Comparison of ENCODE assay signal across 11 cellular contexts in genomic region chr3:27729748-27730611, GRCh38. TPM values are rescaled to one million over a fixed set of nuclear protein-coding genes. Genes with fewer than 3 reads are reported as not detected.
DNase-seq lines count a peak whose midpoint lies in the region; ATAC-seq and TF ChIP-seq lines count a peak whose summit lies in the region.
"Had no signal": no experiment of that assay in that cellular context is flagged by ENCODE, and none has a peak within 500 bp of the region (broad histone marks: within the 10 kb centered on the region; RNA-seq: fewer than 3 reads in every experiment).

No MANE protein-coding gene starts in this region.

- TF ChIP-seq CTCF in heart left ventricle (IDR thresholded peaks at IDR 0.05) (no peak), stomach (IDR thresholded peaks at IDR 0.05) (no peak)

- no peak overlapping the region for H2AK5ac ChIP-seq in mesenchymal stem cell (ENCODE audit: low read length, severe bottlenecking)

- H4K8ac ChIP-seq in mesenchymal stem cell (ENCODE audit: low read length): no peak overlapping the region

- 1 to 2% (median 2%) methylated on average over 37 to 41 of the region's 41 CpGs for WGBS in heart left ventricle, 4 donors
- 2 to 4% (median 2%) methylated on average over 36 to 41 of the region's 41 CpGs for WGBS in stomach, 5 donors
- under 1% methylated on average over 41 of the region's 41 CpGs for WGBS in mesenchymal stem cell

- DNase-seq in T-helper 2 cell treated with Interferon-gamma antibody and Interleukin-4, amounts not matched to agents 5 μg/mL and 100 μg/mL, for 36 hours (ENCODE audit: low spot score): no peak
- no peak for DNase-seq in T-helper 2 cell
- no peak for DNase-seq in activated CD8-positive, alpha-beta T cell treated with anti-CD3 and anti-CD28 coated beads, Interleukin-2, amount 10 ng/mL, durations not matched to agents 7 days and 5 days
- peak in 1 of 5 donors; percentile 46 for DNase-seq in heart left ventricle
- no peak for DNase-seq in stomach
- no peak for DNase-seq in mesenchymal stem cell
- DNase-seq: NCI-H187 had no signal

- peaks cover 30% of the 10 kb centered on the region for H3K4me1 Mint-ChIP-seq in T-helper 2 cell treated with Interferon-gamma antibody and Interleukin-4, amounts not matched to agents 5 μg/mL and 100 μg/mL, for 36 hours (ENCODE audit: low read depth)
- H3K4me1 Mint-ChIP-seq in activated CD8-positive, alpha-beta T cell treated with anti-CD3 and anti-CD28 coated beads, Interleukin-2, amount 10 ng/mL, durations not matched to agents 7 days and 5 days (ENCODE audit: low read depth): peaks cover 34% of the 10 kb centered on the region

- H3K4me3 Mint-ChIP-seq in T-helper 2 cell treated with Interferon-gamma antibody and Interleukin-4, amounts not matched to agents 5 μg/mL and 100 μg/mL, for 36 hours: peak overlapping the region; percentile 71
- peak overlapping the region; percentile 56 for H3K4me3 Mint-ChIP-seq in activated CD8-positive, alpha-beta T cell treated with anti-CD3 and anti-CD28 coated beads, Interleukin-2, amount 10 ng/mL, durations not matched to agents 7 days and 5 days
- H3K4me3 Mint-ChIP-seq: dendritic cell treated with granulocyte-macrophage colony-stimulating factor and Interleukin-4, amounts not matched to agents 40 ng/mL and 50 ng/mL, for 4 days had no signal

- no peak overlapping the region for H3K27ac Mint-ChIP-seq in T-helper 2 cell treated with Interferon-gamma antibody and Interleukin-4, amounts not matched to agents 5 μg/mL and 100 μg/mL, for 36 hours
- H3K27ac Mint-ChIP-seq in activated CD8-positive, alpha-beta T cell treated with anti-CD3 and anti-CD28 coated beads, Interleukin-2, amount 10 ng/mL, durations not matched to agents 7 days and 5 days: no peak overlapping the region
- H3K27ac Mint-ChIP-seq: dendritic cell treated with granulocyte-macrophage colony-stimulating factor and Interleukin-4, amounts not matched to agents 40 ng/mL and 50 ng/mL, for 4 days had no signal

- no peak overlapping the region for H3K14ac ChIP-seq in mesenchymal stem cell (ENCODE audit: low read length in 2 of 2)

- no peak overlapping the region for H3K27ac ChIP-seq in heart left ventricle
- H3K27ac ChIP-seq in skeletal muscle tissue (ENCODE audit: low read depth, low read length): no peak overlapping the region
- H3K27ac ChIP-seq in stomach: no peak overlapping the region
- no peak overlapping the region for H3K27ac ChIP-seq in mesenchymal stem cell (ENCODE audit: low read length, poor library complexity, severe bottlenecking)

- peaks cover 36 to 81% (median 65%) of the 10 kb centered on the region in 9 donors for H3K27me3 ChIP-seq in heart left ventricle
- H3K27me3 ChIP-seq in skeletal muscle tissue (ENCODE audit: control insufficient read depth in 3 of 3, insufficient read depth in 3 of 3, low read length in 3 of 3): peaks cover 61 to 67% (median 65%) of the 10 kb centered on the region in 3 donors
- peaks cover 33 to 76% (median 69%) of the 10 kb centered on the region in 3 donors for H3K27me3 ChIP-seq in stomach
- peaks cover 68 to 71% of the 10 kb centered on the region in 2 experiments for H3K27me3 ChIP-seq in mesenchymal stem cell (ENCODE audit: control insufficient read depth in 1 of 2, insufficient read depth in 1 of 2, low read length in 2 of 2)

- H2BK5ac ChIP-seq in mesenchymal stem cell (ENCODE audit: low read depth, low read length, poor library complexity, severe bottlenecking): no peak overlapping the region

- no peak overlapping the region for H3K18ac ChIP-seq in mesenchymal stem cell (ENCODE audit: low read depth in 1 of 2, low read length in 2 of 2)

- no peak for TF ChIP-seq POLR2A in heart left ventricle (IDR thresholded peaks at IDR 0.05)
- TF ChIP-seq POLR2A in stomach (IDR thresholded peaks at IDR 0.05): no peak

- H3K4me1 ChIP-seq in heart left ventricle: peaks cover 0 to 26% (median 11%) of the 10 kb centered on the region in 12 donors
- H3K4me1 ChIP-seq in skeletal muscle tissue (ENCODE audit: control insufficient read depth in 3 of 3, insufficient read depth in 3 of 3, low read length in 3 of 3): peaks cover 14 to 18% (median 16%) of the 10 kb centered on the region in 3 donors
- H3K4me1 ChIP-seq in stomach: peaks cover 11 to 38% (median 28%) of the 10 kb centered on the region in 4 donors
- peaks cover 16% of the 10 kb centered on the region for H3K4me1 ChIP-seq in mesenchymal stem cell (ENCODE audit: control insufficient read depth, insufficient read depth, low read depth, low read length)

- H3K23ac ChIP-seq in mesenchymal stem cell (ENCODE audit: low read length in 2 of 2): peak overlapping the region in 1 of 2 experiments; percentile 31

- no peak overlapping the region for H3K9ac ChIP-seq in skeletal muscle tissue (ENCODE audit: low read depth in 1 of 3, low read length in 3 of 3)
- H3K9ac ChIP-seq in mesenchymal stem cell (ENCODE audit: low read length): no peak overlapping the region

- H3K36me3 ChIP-seq in heart left ventricle (no peaks in the 10 kb centered on the region), skeletal muscle tissue (ENCODE audit: control insufficient read depth in 3 of 3, insufficient read depth in 3 of 3, low read length in 3 of 3) (no peaks in the 10 kb centered on the region), stomach (no peaks in the 10 kb centered on the region), mesenchymal stem cell (ENCODE audit: control insufficient read depth in 1 of 2, insufficient read depth in 2 of 2, low read depth in 1 of 2, low read length in 2 of 2) (no peaks in the 10 kb centered on the region)

- POLR2A ChIA-PET in activated CD8-positive, alpha-beta T cell treated with anti-CD3 and anti-CD28 coated beads, Interleukin-2, amount 10 ng/mL, durations not matched to agents 7 days and 5 days (lab: Charles Lee): no interaction called here

- no peaks in the 10 kb centered on the region for H3K9me3 ChIP-seq in heart left ventricle
- H3K9me3 ChIP-seq in skeletal muscle tissue (ENCODE audit: control insufficient read depth in 3 of 3, low read length in 3 of 3): no peaks in the 10 kb centered on the region
- H3K9me3 ChIP-seq in stomach: no peaks in the 10 kb centered on the region
- no peaks in the 10 kb centered on the region for H3K9me3 ChIP-seq in mesenchymal stem cell (ENCODE audit: control insufficient read depth, low read length)

- H3K4me2 ChIP-seq in mesenchymal stem cell (ENCODE audit: low read length, poor library complexity, severe bottlenecking): no peak overlapping the region

- H3K79me1 ChIP-seq in mesenchymal stem cell (replicated peaks; ENCODE audit: low read length, poor library complexity, severe bottlenecking): no peaks in the 10 kb centered on the region

- TF ChIP-seq EP300 in stomach (IDR thresholded peaks at IDR 0.05): no peak

- CTCF ChIA-PET in activated CD8-positive, alpha-beta T cell treated with anti-CD3 and anti-CD28 coated beads, Interleukin-2, amount 10 ng/mL, durations not matched to agents 7 days and 5 days (lab: Charles Lee): interaction anchor here (1.5 to 3.5 kb wide), 2 partner anchors 11 to 18 kb away, joined by 3 to 25 read pairs; no protein-coding TSS in a partner anchor

- H2BK120ac ChIP-seq in mesenchymal stem cell (ENCODE audit: low read depth, low read length): no peak overlapping the region

- ATAC-seq in activated CD8-positive, alpha-beta T cell treated with anti-CD3 and anti-CD28 coated beads, Interleukin-2, amount 10 ng/mL, durations not matched to agents 7 days and 5 days: peak; percentile 31
- peak in 2 of 4 donors; percentile 46 to 74 for ATAC-seq in heart left ventricle
- no peak for ATAC-seq in GM19023 (IDR thresholded peaks at IDR 0.05; ENCODE audit: unreplicated experiment)

- H3K4me3 ChIP-seq in heart left ventricle: peak overlapping the region in 10 of 12 donors; percentile 11 to 43 (median 28)
- H3K4me3 ChIP-seq in skeletal muscle tissue (ENCODE audit: low read length in 3 of 3): peak overlapping the region in 2 of 3 donors; percentile 0 to 10
- peak overlapping the region in 2 of 4 donors; percentile 25 to 26 for H3K4me3 ChIP-seq in stomach
- H3K4me3 ChIP-seq in mesenchymal stem cell (ENCODE audit: insufficient read depth in 1 of 2, low read depth in 1 of 2, low read length in 2 of 2): peak overlapping the region in 1 of 2 experiments; percentile 63

- no peak overlapping the region for H2BK15ac ChIP-seq in mesenchymal stem cell (ENCODE audit: low read depth, poor library complexity, severe bottlenecking)

- H4K91ac ChIP-seq in mesenchymal stem cell (ENCODE audit: low read length): no peak overlapping the region

- no peak overlapping the region for H2BK12ac ChIP-seq in mesenchymal stem cell (ENCODE audit: low read length in 2 of 2)

- peaks cover 80% of the 10 kb centered on the region for H3K27me3 Mint-ChIP-seq in T-helper 2 cell treated with Interferon-gamma antibody and Interleukin-4, amounts not matched to agents 5 μg/mL and 100 μg/mL, for 36 hours (ENCODE audit: low read depth)
- peaks cover 76% of the 10 kb centered on the region for H3K27me3 Mint-ChIP-seq in activated CD8-positive, alpha-beta T cell treated with anti-CD3 and anti-CD28 coated beads, Interleukin-2, amount 10 ng/mL, durations not matched to agents 7 days and 5 days (ENCODE audit: low read depth)

- intact Hi-C loops in heart left ventricle (cut with DNase I): no loop called here
- intact Hi-C loops in stomach (cut with DNase I; ENCODE audit: low total_unique reads): no loop called here

- no peaks in the 10 kb centered on the region for H3K9me3 Mint-ChIP-seq in T-helper 2 cell treated with Interferon-gamma antibody and Interleukin-4, amounts not matched to agents 5 μg/mL and 100 μg/mL, for 36 hours
- no peaks in the 10 kb centered on the region for H3K9me3 Mint-ChIP-seq in activated CD8-positive, alpha-beta T cell treated with anti-CD3 and anti-CD28 coated beads, Interleukin-2, amount 10 ng/mL, durations not matched to agents 7 days and 5 days (ENCODE audit: insufficient read depth)
- H3K9me3 Mint-ChIP-seq: dendritic cell treated with granulocyte-macrophage colony-stimulating factor and Interleukin-4, amounts not matched to agents 40 ng/mL and 50 ng/mL, for 4 days had no signal

- H3K4ac ChIP-seq in mesenchymal stem cell (ENCODE audit: low read depth in 1 of 2, low read length in 2 of 2): no peak overlapping the region

- H3K36me3 Mint-ChIP-seq in T-helper 2 cell treated with Interferon-gamma antibody and Interleukin-4, amounts not matched to agents 5 μg/mL and 100 μg/mL, for 36 hours (ENCODE audit: low read depth): no peaks in the 10 kb centered on the region
- H3K36me3 Mint-ChIP-seq in activated CD8-positive, alpha-beta T cell treated with anti-CD3 and anti-CD28 coated beads, Interleukin-2, amount 10 ng/mL, durations not matched to agents 7 days and 5 days (ENCODE audit: low read depth): no peaks in the 10 kb centered on the region

- H2AFZ ChIP-seq in mesenchymal stem cell (ENCODE audit: low read depth, low read length): no peak overlapping the region

RNA-seq across cellular contexts. Expression of gene EOMES, which starts 7.9 kb away (rescaled TPM):
- 1 to 10 TPM; 2.9 to 3.3 TPM for total RNA-seq in activated CD8-positive, alpha-beta T cell treated with anti-CD3 and anti-CD28 coated beads, Interleukin-2, amount 10 ng/mL, durations not matched to agents 7 days and 5 days
- total RNA-seq in heart left ventricle: 1 to 10 TPM in 1 of 9 donors, under 1 TPM in 5, not detected in 3; 0.05 to 2.1 (median 0.27) TPM
- polyA plus RNA-seq in heart left ventricle: under 1 TPM; 0.04 TPM
- 0.52 TPM for total RNA-seq in skeletal muscle tissue
- total RNA-seq in stomach: under 1 TPM in 2 of 5 donors, not detected in 3; 0.55 to 0.58 TPM
- polyA plus RNA-seq in stomach: under 1 TPM in 2 of 3 donors, not detected in 1; 0.10 to 0.12 TPM
- not detected for polyA plus RNA-seq in mesenchymal stem cell (2013, experiment 1 of 2)
- not detected for polyA plus RNA-seq in mesenchymal stem cell (2013, experiment 2 of 2)
- total RNA-seq: lung microvascular endothelial cell had no signal
